8 cellular contexts compared by ENCODE assay signal in the genomic region with DNA sequence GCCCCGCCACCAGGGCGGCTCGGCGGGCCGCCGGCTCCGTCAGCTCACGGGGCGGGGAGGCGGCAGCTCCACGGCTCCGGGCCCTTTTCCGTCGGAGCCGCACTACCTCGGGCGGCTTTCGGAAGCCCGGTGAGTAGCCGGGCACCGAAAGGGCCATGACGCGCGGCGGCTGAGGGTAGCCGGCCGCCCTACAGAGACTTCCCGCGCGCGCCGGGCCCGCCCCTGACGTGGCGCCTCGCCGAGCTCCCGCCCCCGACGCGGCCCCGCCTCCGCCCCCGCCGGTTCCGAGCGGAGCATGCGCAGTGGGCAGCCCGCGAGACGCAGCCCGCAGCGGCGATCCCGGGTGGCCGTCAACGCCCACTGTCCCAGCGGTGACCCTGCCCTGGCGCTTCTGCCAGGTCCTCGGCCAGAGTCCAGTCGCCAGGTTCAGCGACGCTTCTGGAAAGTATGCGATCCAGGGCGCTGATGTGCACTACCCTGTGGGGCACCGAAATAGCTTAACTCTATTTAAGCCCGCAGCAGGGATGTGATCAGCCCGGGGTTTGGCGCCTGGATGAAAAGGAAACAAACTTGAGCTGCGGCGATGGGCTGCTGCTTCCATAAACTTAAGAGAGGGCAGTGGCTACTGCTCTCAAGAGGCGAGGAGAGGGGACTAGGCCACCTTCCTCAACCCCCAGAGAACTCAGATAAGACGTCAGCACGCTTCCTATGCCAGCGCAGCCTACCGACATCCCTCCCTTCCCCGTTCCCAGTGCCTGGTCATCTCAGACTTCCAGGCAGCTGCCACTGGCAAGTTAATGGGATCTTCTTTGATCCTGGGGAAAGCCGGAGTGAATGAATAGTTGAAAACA. TPM values are rescaled to one million over a fixed set of nuclear protein-coding genes. Genes with fewer than 3 reads are reported as not detected.
DNase-seq lines count a peak whose midpoint lies in the region; ATAC-seq and TF ChIP-seq lines count a peak whose summit lies in the region.

A gene with protein sequence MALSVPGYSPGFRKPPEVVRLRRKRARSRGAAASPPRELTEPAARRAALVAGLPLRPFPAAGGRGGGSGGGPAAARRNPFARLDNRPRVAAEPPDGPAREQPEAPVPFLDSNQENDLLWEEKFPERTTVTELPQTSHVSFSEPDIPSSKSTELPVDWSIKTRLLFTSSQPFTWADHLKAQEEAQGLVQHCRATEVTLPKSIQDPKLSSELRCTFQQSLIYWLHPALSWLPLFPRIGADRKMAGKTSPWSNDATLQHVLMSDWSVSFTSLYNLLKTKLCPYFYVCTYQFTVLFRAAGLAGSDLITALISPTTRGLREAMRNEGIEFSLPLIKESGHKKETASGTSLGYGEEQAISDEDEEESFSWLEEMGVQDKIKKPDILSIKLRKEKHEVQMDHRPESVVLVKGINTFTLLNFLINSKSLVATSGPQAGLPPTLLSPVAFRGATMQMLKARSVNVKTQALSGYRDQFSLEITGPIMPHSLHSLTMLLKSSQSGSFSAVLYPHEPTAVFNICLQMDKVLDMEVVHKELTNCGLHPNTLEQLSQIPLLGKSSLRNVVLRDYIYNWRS (minus strand): TSS at position 200 of the 851 bp plus-strand sequence. CDS start 43 bp downstream, at position 157.

- peak within 1 kb of the TSS; percentile 88 for H3K4me3 ChIP-seq in BE2C (ENCODE audit: low read depth, low read length)

- DNase-seq in BE2C: peak; percentile 94
- peak; percentile 90 for DNase-seq in NCI-H510A treated with DMSO at 0.1 percent for 48 hours (lab: John Stamatoyannopoulos, UW)
- DNase-seq in activated CD4-positive, alpha-beta T cell treated with anti-CD3 and anti-CD28 coated beads for 4 hours: peak; percentile 83 to 85
- DNase-seq in kidney tubule cell (ENCODE audit: low spot score): peak; percentile 90
- peak; percentile 63 to 84 (median 79) for DNase-seq in stimulated activated CD4-positive, alpha-beta T cell treated with anti-CD3 and anti-CD28 coated beads, Interleukin-1b, Interleukin-23, amount 100 ng/mL, for 24 hours (ENCODE audit: low read depth in 4 of 4, low spot score in 1 of 4)

- no peaks in the 10 kb centered on the region for H3K4me1 ChIP-seq in BE2C

- peak; percentile 61 for TF ChIP-seq POLR2A in GM19099 (IDR thresholded peaks at IDR 0.05; ENCODE audit: extremely low read depth, insufficient read length, low read depth)

- peak within 1 kb of the TSS; percentile 89 for H3K27ac ChIP-seq in cingulate gyrus (ENCODE audit: low read depth, low read length)

- no peak for TF ChIP-seq CTCF in BE2C (IDR thresholded peaks at IDR 0.05; ENCODE audit: low read depth, low read length)

- peaks cover 6% of the 10 kb centered on the region for H3K36me3 ChIP-seq in BE2C

- peak; percentile 72 for ATAC-seq in HG03378 (IDR thresholded peaks at IDR 0.05; ENCODE audit: unreplicated experiment)

- H3K9me3 ChIP-seq in BE2C: no peaks in the 10 kb centered on the region

- no peaks in the 10 kb centered on the region for H3K27me3 ChIP-seq in BE2C

RNA-seq across cellular contexts. Expression of the gene that starts here (rescaled TPM):
- polyA plus RNA-seq in BE2C (2012; ENCODE audit: insufficient read depth, insufficient read length, low read depth): 16.3 TPM

Comparison
In these comparisons a context has a peak if more than half of its experiments do, and no peak if none do; other contexts are left out.
1. Peak in every context shown above with its lines: DNase-seq, ATAC-seq, H3K4me3 ChIP-seq and H3K27ac ChIP-seq.